Comparison of ENCODE assay signal across 16 cellular contexts in genomic region chr18:63878982-63879381, GRCh38. TPM values are rescaled to one million over a fixed set of nuclear protein-coding genes. Genes with fewer than 3 reads are reported as not detected.
"Had no signal": no experiment of that assay in that cellular context is flagged by ENCODE, and none has a peak within 500 bp of the region (broad histone marks: within the 10 kb centered on the region; RNA-seq: fewer than 3 reads in every experiment).

No MANE protein-coding gene starts in this region.

- H3K9me3 ChIP-seq: sigmoid colon, stomach, thoracic aorta had no signal

- H3K4me3 ChIP-seq: sigmoid colon, stomach, thoracic aorta had no signal

- H2AFZ ChIP-seq: parathyroid adenoma had no signal

- H3K79me2 ChIP-seq: parathyroid adenoma had no signal

- DNase-seq: activated B cell treated with CpG ODN at 0.5 μM for 24 hours; activated CD4-positive, alpha-beta T cell treated with anti-CD3 and anti-CD28 coated beads, Interleukin-2, amount 10 ng/mL, durations not matched to agents 7 days and 5 days; activated CD8-positive, alpha-beta memory T cell treated with anti-CD3 and anti-CD28 coated beads, Interleukin-2, amount 50 U/mL, for 48 hours; activated gamma-delta T cell treated with Interleukin-2 at 50 U/mL for 16 hours; anterior cingulate cortex; cerebellar nuclear complex; effector memory CD4-positive, alpha-beta T cell; islet precursor cell; naive B cell; sigmoid colon; stimulated activated CD4-positive, alpha-beta T cell treated with anti-CD3 and anti-CD28 coated beads, Interleukin-1b, Interleukin-23, amount 100 ng/mL, for 48 hours; stomach had no signal

- H3K27me3 ChIP-seq: sigmoid colon, stomach had no signal

- H3K4me1 ChIP-seq: parathyroid adenoma had no signal

- H3K9ac ChIP-seq: parathyroid adenoma had no signal

- ATAC-seq: left lobe of liver had no signal

- H3K27ac ChIP-seq: parathyroid adenoma, sigmoid colon, stomach, thoracic aorta had no signal

- H3K36me3 ChIP-seq: sigmoid colon, stomach, thoracic aorta had no signal

RNA-seq across cellular contexts. Expression of gene SERPINB2, which starts 8.5 kb away (rescaled TPM):
- total RNA-seq: activated CD4-positive, alpha-beta T cell treated with anti-CD3 and anti-CD28 coated beads, Interleukin-2, amount 10 ng/mL, durations not matched to agents 7 days and 5 days; left lobe of liver had no signal

RNA-seq across cellular contexts. Expression of gene SERPINB10, which starts 28.8 kb away (rescaled TPM):
- total RNA-seq: activated B cell treated with CpG ODN at 0.5 μM for 24 hours; activated CD4-positive, alpha-beta T cell treated with anti-CD3 and anti-CD28 coated beads, Interleukin-2, amount 10 ng/mL, durations not matched to agents 7 days and 5 days; left lobe of liver; lung microvascular endothelial cell; sigmoid colon; thoracic aorta had no signal
